In genomic region chr22:30206964-30207363, GRCh38 we compare ENCODE assay signal across 8 cellular contexts. TPM values are rescaled to one million over a fixed set of nuclear protein-coding genes. Genes with fewer than 3 reads are reported as not detected.
DNase-seq lines count a peak whose midpoint lies in the region; ATAC-seq and TF ChIP-seq lines count a peak whose summit lies in the region.

No MANE protein-coding gene starts in this region.

- H3K4me2 ChIP-seq in SK-N-SH (peak overlapping the region; percentile 43), skeletal muscle satellite cell (ENCODE audit: low read length) (peak overlapping the region; percentile 67)

- in situ Hi-C loops in GM13977 (cut with MboI; ENCODE audit: low pct_unique_long_range_greater_than_20kb, low sequenced_read_pairs, unreplicated experiment) = no loop called here

- no peak overlapping the region for H3K4me3 ChIP-seq in SK-N-SH (ENCODE audit: low read depth in 2 of 2, low read length in 1 of 2)
- no peak overlapping the region for H3K4me3 ChIP-seq in right atrium auricular region
- no peak overlapping the region for H3K4me3 ChIP-seq in skeletal muscle satellite cell (ENCODE audit: low read length)

- peak in 1 of 2 experiments; percentile 92; a peak in 2 of 4 replicates for TF ChIP-seq EP300 in SK-N-SH (IDR thresholded peaks at IDR 0.05; ENCODE audit: borderline replicate concordance in 1 of 2, low read depth in 1 of 2, low read length in 1 of 2)

- H3K79me2 ChIP-seq in SK-N-SH (ENCODE audit: insufficient read depth) = no peaks in the 10 kb centered on the region

- H3K4me1 ChIP-seq in SK-N-SH (ENCODE audit: control insufficient read depth in 1 of 2, insufficient read depth in 2 of 2, low read depth in 1 of 2, low read length in 1 of 2) (peaks cover 36 to 67% of the 10 kb centered on the region in 2 experiments; a peak in 3 of 4 replicates), right atrium auricular region (peaks cover 0 to 41% of the 10 kb centered on the region in 2 donors), skeletal muscle satellite cell (ENCODE audit: control insufficient read depth, insufficient read depth, low read length) (peaks cover 89% of the 10 kb centered on the region)

- TF ChIP-seq RAD21 in SK-N-SH (IDR thresholded peaks at IDR 0.05; ENCODE audit: low read length) = no peak

- CTCF ChIA-PET in SK-N-SH (lab: Yijun Ruan, JAX) = interaction anchor here (2.0 kb wide), 1 partner anchor 22 kb away, joined by 5 read pairs; no protein-coding TSS in a partner anchor

- H3K27ac ChIP-seq in SK-N-SH (ENCODE audit: low read depth in 2 of 2, low read length in 1 of 2) (peak overlapping the region; percentile 31 to 94; a peak in 3 of 4 replicates), right atrium auricular region (peak overlapping the region; percentile 63 to 75)

- 18% methylated on average over 11 of the region's 14 CpGs for WGBS in SK-N-SH (ENCODE audit: low lambda C conversion rate)

- ATAC-seq in HG02623 (IDR thresholded peaks at IDR 0.05; ENCODE audit: unreplicated experiment) = no peak

- H3K36me3 ChIP-seq in SK-N-SH (replicated peaks in 1 of 2; ENCODE audit: control insufficient read depth in 1 of 2, insufficient read depth in 2 of 2, low read length in 1 of 2) = no peaks in the 10 kb centered on the region
- H3K36me3 ChIP-seq in right atrium auricular region = no peaks in the 10 kb centered on the region
- no peaks in the 10 kb centered on the region for H3K36me3 ChIP-seq in skeletal muscle satellite cell (ENCODE audit: insufficient read depth, low read length)

- H3K9me2 ChIP-seq in SK-N-SH = no peaks in the 10 kb centered on the region

- no peaks in the 10 kb centered on the region for H4K20me1 ChIP-seq in SK-N-SH (ENCODE audit: insufficient read depth)

- POLR2A ChIA-PET in SK-N-SH (lab: Yijun Ruan, JAX) = interaction anchor here (0.7 kb wide), 1 partner anchor 449 kb away, joined by 3 read pairs; no protein-coding TSS in a partner anchor

- H3K27me3 ChIP-seq in SK-N-SH (ENCODE audit: insufficient read depth) (no peaks in the 10 kb centered on the region), right atrium auricular region (no peaks in the 10 kb centered on the region), skeletal muscle satellite cell (ENCODE audit: control insufficient read depth, insufficient read depth, low read length) (no peaks in the 10 kb centered on the region)

- DNase-seq in GM13977 (ENCODE audit: low spot score) (peak; percentile 12), SK-N-SH (peak; percentile 38), right atrium auricular region (ENCODE audit: low spot score) (no peak), NCI-H1092 (lab: John Stamatoyannopoulos, UW) (no peak)
- no peak for DNase-seq in activated CD4-positive, CD25-positive, alpha-beta regulatory T cell (lab: John Stamatoyannopoulos, UW)
- no peak for DNase-seq in stimulated activated CD4-positive, alpha-beta T cell treated with anti-CD3 and anti-CD28 coated beads, Interleukin-4, amount 100 ng/mL, for 4 hours

- TF ChIP-seq CTCF in GM13977 (IDR thresholded peaks at IDR 0.05; ENCODE audit: extremely low read depth, insufficient read depth, missing control alignments) = no peak
- TF ChIP-seq CTCF in SK-N-SH (IDR thresholded peaks at IDR 0.05) = no peak
- TF ChIP-seq CTCF in right atrium auricular region (IDR thresholded peaks at IDR 0.05) = no peak

- H3K9ac ChIP-seq in SK-N-SH = peak overlapping the region; percentile 66
- peak overlapping the region; percentile 87 for H3K9ac ChIP-seq in skeletal muscle satellite cell (ENCODE audit: low read depth, low read length)

- H3F3A ChIP-seq in SK-N-SH (replicated peaks; ENCODE audit: insufficient read depth) = peaks cover 50% of the 10 kb centered on the region

- no peak overlapping the region for H2AFZ ChIP-seq in SK-N-SH (ENCODE audit: low read depth)

- H3K9me3 ChIP-seq in SK-N-SH (no peaks in the 10 kb centered on the region), right atrium auricular region (no peaks in the 10 kb centered on the region), skeletal muscle satellite cell (replicated peaks; ENCODE audit: low read length) (no peaks in the 10 kb centered on the region)

TF ChIP-seq in SK-N-SH, 30 proteins besides CTCF, POLR2A, EP300 and RAD21 (continues in another document):
- TF ChIP-seq CHD2 (IDR thresholded peaks at IDR 0.05; ENCODE audit: low read length, partially characterized antibody) (peak; percentile 10), USF2 (IDR thresholded peaks at IDR 0.05; ENCODE audit: borderline replicate concordance, low read depth, low read length) (no peak), RXRA (IDR thresholded peaks at IDR 0.05; ENCODE audit: borderline replicate concordance, low read depth) (peak; percentile 45; the same call in 1 of the 2 replicates), ZBTB33 (IDR thresholded peaks at IDR 0.05; ENCODE audit: borderline replicate concordance, low read depth) (no peak), USF1 (IDR thresholded peaks at IDR 0.05; ENCODE audit: borderline replicate concordance, low read depth) (no peak), SMC3 (IDR thresholded peaks at IDR 0.05; ENCODE audit: low read depth, low read length) (no peak), RFX5 (IDR thresholded peaks at IDR 0.05; ENCODE audit: low read length) (no peak), SIN3A (IDR thresholded peaks at IDR 0.05; ENCODE audit: borderline replicate concordance, low read depth, low read length) (peak; percentile 92), MAX (IDR thresholded peaks at IDR 0.05; ENCODE audit: low read depth) (peak; percentile 91), GATA2 (CRISPR knock-in tag; IDR thresholded peaks at IDR 0.05) (no peak), RCOR1 (IDR thresholded peaks at IDR 0.05; ENCODE audit: low read length) (0 out of 2 replicates have a peak, but pooled peaks have one; percentile 29), NFIC (IDR thresholded peaks at IDR 0.05; ENCODE audit: borderline replicate concordance) (peak; percentile 79), MEF2A (IDR thresholded peaks at IDR 0.05; ENCODE audit: borderline replicate concordance, low read depth) (no peak), FOXM1 (IDR thresholded peaks at IDR 0.05; ENCODE audit: low read depth) (no peak), EZH2phosphoT487 (IDR thresholded peaks at IDR 0.05; ENCODE audit: borderline replicate concordance, low read depth) (no peak), TAF1 (IDR thresholded peaks at IDR 0.05; ENCODE audit: borderline replicate concordance, low read depth, low read length) (no peak), GABPA (IDR thresholded peaks at IDR 0.05; ENCODE audit: low read depth) (no peak), MXI1 (IDR thresholded peaks at IDR 0.05; ENCODE audit: low read depth, low read length) (no peak), ELF1 (IDR thresholded peaks at IDR 0.05) (no peak), FOXJ3 (CRISPR knock-in tag; IDR thresholded peaks at IDR 0.05) (no peak), FOSL2 (IDR thresholded peaks at IDR 0.05; ENCODE audit: borderline replicate concordance, low read depth) (peak; percentile 96), NRF1 (IDR thresholded peaks at IDR 0.05; ENCODE audit: low read depth, low read length) (no peak)

RNA-seq across cellular contexts. Expression of gene LIF, which starts 39.6 kb away (rescaled TPM):
- 24.6 and 36.5 TPM in 2 replicates for polyA plus RNA-seq in SK-N-SH (2012; rRNA removed)
- 3.6 and 4.4 TPM in 2 replicates for polyA plus RNA-seq in SK-N-SH (2012; cell fraction: cytosol; rRNA removed)
- 95.4 and 196 TPM in 2 replicates for polyA plus RNA-seq in SK-N-SH (2012; cell fraction: nucleus; rRNA removed)
- total RNA-seq in right atrium auricular region = 1 to 10 TPM in 1 of 2 donors, under 1 TPM in 1; 0.79 to 8.9 TPM
- total RNA-seq in skeletal muscle satellite cell (2012; rRNA removed) = 13.2 and 25.1 TPM in 2 replicates

RNA-seq across cellular contexts. Expression of gene OSM, which starts 59.7 kb away (rescaled TPM):
- not detected in 2 replicates for polyA plus RNA-seq in SK-N-SH (2012; rRNA removed)
- not detected in 2 replicates for polyA plus RNA-seq in SK-N-SH (2012; cell fraction: cytosol; rRNA removed)
- 0.02 and 0.12 TPM in 2 replicates for polyA plus RNA-seq in SK-N-SH (2012; cell fraction: nucleus; rRNA removed)
- total RNA-seq in right atrium auricular region = 1 to 10 TPM in 1 of 2 donors, under 1 TPM in 1; 0.63 to 1.6 TPM
- total RNA-seq in skeletal muscle satellite cell (2012; rRNA removed) = not detected in 2 replicates

Comparison
In these comparisons a context has a peak if more than half of its experiments do, and no peak if none do; other contexts are left out.
1. DNase-seq: peak in GM13977 (single experiment) and SK-N-SH (single experiment); none in right atrium auricular region (single experiment), NCI-H1092 (single experiment), activated CD4-positive, CD25-positive, alpha-beta regulatory T cell (0 of 4) and stimulated activated CD4-positive, alpha-beta T cell treated with anti-CD3 and anti-CD28 coated beads, Interleukin-4, amount 100 ng/mL, for 4 hours (0 of 2).